ENCODE assay signal across 8 cellular contexts in genomic region chr12:108514468-108514972, GRCh38. TPM values are rescaled to one million over a fixed set of nuclear protein-coding genes. Genes with fewer than 3 reads are reported as not detected.
DNase-seq lines count a peak whose midpoint lies in the region; ATAC-seq and TF ChIP-seq lines count a peak whose summit lies in the region.

No MANE protein-coding gene starts in this region.

- H3K4me1 Mint-ChIP-seq in activated CD8-positive, alpha-beta memory T cell treated with anti-CD3 and anti-CD28 coated beads, Interleukin-2, amount 10 ng/mL, durations not matched to agents 7 days and 5 days, result peaks cover 25% of the 10 kb centered on the region

- no CpG with 5 or more reads among the region's 19 CpGs for WGBS in iPS DF 6.9 (ENCODE audit: insufficient coverage, insufficient read length)
- 25 to 28% (median 26%) methylated on average over 19 of the region's 19 CpGs for whole genome bisulfite sequencing in stomach, 5 donors

- intact Hi-C loops in stomach (cut with DNase I; ENCODE audit: low total_unique reads), result no loop called here

- H3K4me1 ChIP-seq in iPS DF 6.9 (ENCODE audit: control insufficient read depth, insufficient read depth, low read length) (no peaks in the 10 kb centered on the region), stomach (peaks cover 11 to 33% (median 28%) of the 10 kb centered on the region in 4 donors)

- H3K9me3 ChIP-seq in iPS DF 6.9 (ENCODE audit: control insufficient read depth, insufficient read depth, low read length), result no peaks in the 10 kb centered on the region
- H3K9me3 ChIP-seq in stomach, result no peaks in the 10 kb centered on the region

- TF ChIP-seq CTCF in WI38 (IDR thresholded peaks at IDR 0.05; ENCODE audit: low read depth, low read length), result no peak
- TF ChIP-seq CTCF in stomach (IDR thresholded peaks at IDR 0.05), result no peak
- TF ChIP-seq CTCF in GM13976 (IDR thresholded peaks at IDR 0.05; ENCODE audit: borderline replicate concordance, control extremely low read depth, extremely low read depth, insufficient read depth, missing control alignments), result no peak

- H3K9me3 Mint-ChIP-seq in activated CD8-positive, alpha-beta memory T cell treated with anti-CD3 and anti-CD28 coated beads, Interleukin-2, amount 10 ng/mL, durations not matched to agents 7 days and 5 days (ENCODE audit: low read depth), result peaks cover 2% of the 10 kb centered on the region

- H3K4me3 Mint-ChIP-seq in activated CD8-positive, alpha-beta memory T cell treated with anti-CD3 and anti-CD28 coated beads, Interleukin-2, amount 10 ng/mL, durations not matched to agents 7 days and 5 days, result peak overlapping the region; percentile 87

- no peak for ATAC-seq in activated CD8-positive, alpha-beta memory T cell treated with anti-CD3 and anti-CD28 coated beads, Interleukin-2, amount 10 ng/mL, durations not matched to agents 7 days and 5 days

- peaks cover 9% of the 10 kb centered on the region for H3K36me3 Mint-ChIP-seq in activated CD8-positive, alpha-beta memory T cell treated with anti-CD3 and anti-CD28 coated beads, Interleukin-2, amount 10 ng/mL, durations not matched to agents 7 days and 5 days

- peaks cover 13% of the 10 kb centered on the region for H3K36me3 ChIP-seq in iPS DF 6.9 (ENCODE audit: control insufficient read depth, insufficient read depth, low read length)
- peaks cover 17 to 30% (median 27%) of the 10 kb centered on the region in 4 donors for H3K36me3 ChIP-seq in stomach

- peak overlapping the region; percentile 91 for H3K4me3 ChIP-seq in WI38 (ENCODE audit: low read depth, low read length)
- peak overlapping the region; percentile 9; the same call in 1 of the 2 replicates for H3K4me3 ChIP-seq in iPS DF 6.9 (ENCODE audit: low read length)
- peak overlapping the region; percentile 79 to 99 (median 82) for H3K4me3 ChIP-seq in stomach

- in situ Hi-C loops in GM13976 (cut with MboI; ENCODE audit: low sequenced_read_pairs, unreplicated experiment), result no loop called here

- no peak for TF ChIP-seq POLR2A in stomach (IDR thresholded peaks at IDR 0.05)

- H3K27ac ChIP-seq in iPS DF 6.9 (ENCODE audit: low read length), result no peak overlapping the region
- H3K27ac ChIP-seq in stomach, result peak overlapping the region; percentile 20 to 93 (median 79)

- H3K27ac Mint-ChIP-seq in activated CD8-positive, alpha-beta memory T cell treated with anti-CD3 and anti-CD28 coated beads, Interleukin-2, amount 10 ng/mL, durations not matched to agents 7 days and 5 days, result peak overlapping the region; percentile 85

- CTCF ChIA-PET in activated CD8-positive, alpha-beta memory T cell treated with anti-CD3 and anti-CD28 coated beads, Interleukin-2, amount 10 ng/mL, durations not matched to agents 7 days and 5 days (lab: Charles Lee), result interaction anchor here (2.3 to 3.2 kb wide), 2 partner anchors 47 to 524 kb away, joined by 8 to 14 read pairs; partner anchors contain the start of genes ISCU and SART3

- DNase-seq in activated CD8-positive, alpha-beta memory T cell treated with anti-CD3 and anti-CD28 coated beads, Interleukin-2, amount 10 ng/mL, durations not matched to agents 7 days and 5 days, result no peak
- no peak for DNase-seq in activated CD8-positive, alpha-beta memory T cell treated with anti-CD3 and anti-CD28 coated beads, Interleukin-2, amount 50 U/mL, for 4 hours
- DNase-seq in iPS DF 6.9 (ENCODE audit: low read depth, low spot score) (no peak), stomach (no peak), GM13976 (ENCODE audit: low spot score) (no peak), NCI-H2196 treated with DMSO at 0.1 percent for 48 hours (lab: John Stamatoyannopoulos, UW; ENCODE audit: unreplicated experiment) (no peak), HuH-7 (ENCODE audit: low spot score) (no peak)

- H3K27me3 ChIP-seq in iPS DF 6.9 (ENCODE audit: control insufficient read depth, insufficient read depth, low read length) (no peaks in the 10 kb centered on the region), stomach (no peaks in the 10 kb centered on the region)

- no peaks in the 10 kb centered on the region for H3K27me3 Mint-ChIP-seq in activated CD8-positive, alpha-beta memory T cell treated with anti-CD3 and anti-CD28 coated beads, Interleukin-2, amount 10 ng/mL, durations not matched to agents 7 days and 5 days

- TF ChIP-seq EP300 in stomach (IDR thresholded peaks at IDR 0.05), result no peak

RNA-seq across cellular contexts. Expression of gene FICD, which starts 0.6 kb away (rescaled TPM):
- 1 to 10 TPM; 5.8 to 6.1 TPM for total RNA-seq in activated CD8-positive, alpha-beta memory T cell treated with anti-CD3 and anti-CD28 coated beads, Interleukin-2, amount 10 ng/mL, durations not matched to agents 7 days and 5 days
- 10 to 100 TPM in 3 of 5 donors, 1 to 10 TPM in 2; 2.3 to 26.3 (median 14.2) TPM for total RNA-seq in stomach
- polyA plus RNA-seq in stomach, result 1 to 10 TPM; 1.2 to 3.7 (median 1.4) TPM

RNA-seq across cellular contexts. Expression of gene SART3, which starts 46.5 kb away (rescaled TPM):
- 10 to 100 TPM; 81.2 to 99.7 TPM for total RNA-seq in activated CD8-positive, alpha-beta memory T cell treated with anti-CD3 and anti-CD28 coated beads, Interleukin-2, amount 10 ng/mL, durations not matched to agents 7 days and 5 days
- 100 to 1,000 TPM in 1 of 5 donors, 10 to 100 TPM in 4; 47.2 to 106 (median 56.2) TPM for total RNA-seq in stomach
- polyA plus RNA-seq in stomach, result 10 to 100 TPM; 11.7 to 12.4 (median 12.0) TPM

RNA-seq across cellular contexts. Expression of gene ISCU, which starts 47.9 kb away (rescaled TPM):
- total RNA-seq in activated CD8-positive, alpha-beta memory T cell treated with anti-CD3 and anti-CD28 coated beads, Interleukin-2, amount 10 ng/mL, durations not matched to agents 7 days and 5 days, result 10 to 100 TPM; 64.2 to 86.9 TPM
- total RNA-seq in stomach, result 100 to 1,000 TPM in 3 of 5 donors, 10 to 100 TPM in 2; 83.3 to 251 (median 154) TPM
- polyA plus RNA-seq in stomach, result 100 to 1,000 TPM; 140 to 256 (median 177) TPM

Comparison
In these comparisons a context has a peak if more than half of its experiments do, and no peak if none do; other contexts are left out.
1. H3K4me3 ChIP-seq: peak in every context shown above with its lines; median percentile 91 in WI38; 82 in stomach; 9 in iPS DF 6.9.